Comparison of ENCODE assay signal across 25 cellular contexts in the genomic region with DNA sequence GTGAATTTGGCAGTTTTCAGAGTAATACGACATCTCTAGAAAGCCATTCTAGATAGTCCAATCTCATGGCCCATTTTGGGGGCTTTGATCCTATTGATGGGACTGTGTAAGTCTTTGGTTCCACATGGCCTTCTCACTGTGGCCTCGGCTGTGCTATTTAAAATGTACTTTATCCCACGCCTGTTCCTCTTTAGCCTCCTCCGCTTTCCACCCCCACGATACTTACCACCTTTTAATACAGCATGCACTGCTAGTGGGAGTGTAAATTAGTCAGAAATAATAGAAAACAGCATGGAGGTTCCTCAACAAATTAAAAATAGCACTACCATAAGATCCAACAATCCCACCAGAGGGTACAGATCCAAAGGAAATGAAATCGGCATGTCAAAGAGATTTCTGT. TPM values are rescaled to one million over a fixed set of nuclear protein-coding genes. Genes with fewer than 3 reads are reported as not detected.
DNase-seq lines count a peak whose midpoint lies in the region; ATAC-seq and TF ChIP-seq lines count a peak whose summit lies in the region.
"Had no signal": no experiment of that assay in that cellular context is flagged by ENCODE, and none has a peak within 500 bp of the region (broad histone marks: within the 10 kb centered on the region; RNA-seq: fewer than 3 reads in every experiment).

No MANE protein-coding gene starts in this region.

- ATAC-seq in upper lobe of right lung (peak; percentile 46), GM19452 (IDR thresholded peaks at IDR 0.05; ENCODE audit: unreplicated experiment) (no peak)
- ATAC-seq: GM12878 had no signal

- no peaks in the 10 kb centered on the region for H3K36me3 Mint-ChIP-seq in CD14-positive monocyte
- H3K36me3 Mint-ChIP-seq: CD4-positive, alpha-beta memory T cell; CD4-positive, CD25-positive, alpha-beta regulatory T cell; CD8-positive, alpha-beta memory T cell had no signal

- intact Hi-C loops in head of caudate nucleus (cut with DNase I), result no loop called here
- intact Hi-C loops in upper lobe of right lung (cut with DNase I), result no loop called here
- intact Hi-C loops in CD14-positive monocyte (cut with micrococcal nuclease), result no loop called here

- H3K27ac ChIP-seq in HEK293 (ENCODE audit: extremely low read depth, low read depth, low read length), result no peak overlapping the region
- H3K27ac ChIP-seq in upper lobe of right lung, result no peak overlapping the region
- H3K27ac ChIP-seq: 22Rv1, A549, BLaER1 had no signal

- H3K9me3 ChIP-seq in HEK293 (ENCODE audit: control insufficient read depth, insufficient read depth, low read depth, low read length), result no peaks in the 10 kb centered on the region; the same call in 1 of the 2 replicates
- no peaks in the 10 kb centered on the region for H3K9me3 ChIP-seq in upper lobe of right lung
- H3K9me3 ChIP-seq: A549, BE2C, BLaER1 had no signal

- peak; percentile 31 for DNase-seq in Ammon's horn (ENCODE audit: low spot score)
- peak in 32 of 42 donors; percentile 4 to 79 (median 48) for DNase-seq in head of caudate nucleus
- DNase-seq in upper lobe of right lung, result no peak
- no peak for DNase-seq in SKM-1 treated with dmso at 0.1 percent for 144 hours (lab: John Stamatoyannopoulos, UW; ENCODE audit: unreplicated experiment)
- DNase-seq in CD14-positive monocyte (ENCODE audit: low spot score), result no peak
- DNase-seq: AML-193; BE2C; C1 segment of cervical spinal cord; CD4-positive, alpha-beta memory T cell; CD4-positive, CD25-positive, alpha-beta regulatory T cell; CD8-positive, alpha-beta memory T cell; COR-L47; DMS 273 treated with DMSO at 0.1 percent for 48 hours; DMS153; DMS53; DMS79; DND-41; EL; GDM1 had no signal

- no peaks in the 10 kb centered on the region for H3K36me3 ChIP-seq in HEK293 (ENCODE audit: control insufficient read depth in 2 of 2, insufficient read depth in 1 of 2, low read length in 2 of 2)
- H3K36me3 ChIP-seq in upper lobe of right lung, result no peaks in the 10 kb centered on the region
- H3K36me3 ChIP-seq: BE2C, BLaER1 had no signal

- peaks cover 18% of the 10 kb centered on the region for H3K4me1 Mint-ChIP-seq in CD14-positive monocyte
- H3K4me1 Mint-ChIP-seq: CD4-positive, alpha-beta memory T cell; CD4-positive, CD25-positive, alpha-beta regulatory T cell; CD8-positive, alpha-beta memory T cell had no signal

- no peak overlapping the region for H3K4me3 Mint-ChIP-seq in CD14-positive monocyte
- H3K4me3 Mint-ChIP-seq: CD4-positive, alpha-beta memory T cell; CD4-positive, CD25-positive, alpha-beta regulatory T cell; CD8-positive, alpha-beta memory T cell had no signal

- H3K4me3 ChIP-seq in HEK293 (ENCODE audit: low read depth, low read length) (no peak overlapping the region), upper lobe of right lung (no peak overlapping the region)
- H3K4me3 ChIP-seq: A549, BLaER1, GM12878 had no signal

- CTCF ChIA-PET in HEK293 (lab: Yijun Ruan, JAX), result interaction anchor here (1.0 to 1.4 kb wide), 2 partner anchors 33 to 777 kb away, joined by 3 to 6 read pairs; no protein-coding TSS in a partner anchor

- TF ChIP-seq CTCF in HEK293 (tag by site-specific recombination; IDR thresholded peaks at IDR 0.05), result no peak
- no peak for TF ChIP-seq CTCF in upper lobe of right lung (IDR thresholded peaks at IDR 0.05)
- TF ChIP-seq CTCF in CD14-positive monocyte (IDR thresholded peaks at IDR 0.05), result no peak

- peaks cover 10 to 35% (median 33%) of the 10 kb centered on the region in 3 donors for H3K27me3 Mint-ChIP-seq in CD14-positive monocyte (ENCODE audit: low read depth in 3 of 3)

- POLR2A ChIA-PET in HEK293 (lab: Yijun Ruan, JAX), result no interaction called here

- peaks cover 16% of the 10 kb centered on the region for H3K4me1 ChIP-seq in HEK293 (ENCODE audit: control insufficient read depth, insufficient read depth, low read length)
- no peaks in the 10 kb centered on the region for H3K4me1 ChIP-seq in upper lobe of right lung
- H3K4me1 ChIP-seq: BE2C had no signal

- peaks cover 9% of the 10 kb centered on the region for H3K27me3 ChIP-seq in upper lobe of right lung
- H3K27me3 ChIP-seq: BLaER1 had no signal

- no peak overlapping the region for H3K27ac Mint-ChIP-seq in CD14-positive monocyte
- H3K27ac Mint-ChIP-seq: CD4-positive, alpha-beta memory T cell; CD4-positive, CD25-positive, alpha-beta regulatory T cell; CD8-positive, alpha-beta memory T cell had no signal

- peaks cover 0 to 4% (median 0%) of the 10 kb centered on the region in 7 donors for H3K9me3 Mint-ChIP-seq in CD14-positive monocyte

TF ChIP-seq in HEK293, 187 proteins besides CTCF, POLR2A, EP300 and RAD21:
- TF ChIP-seq ZNF354C (tag by site-specific recombination; IDR thresholded peaks at IDR 0.05; ENCODE audit: borderline replicate concordance, low read depth) (no peak), ZFHX2 (tag by site-specific recombination; conservative IDR thresholded peaks at IDR 0.05) (peak; percentile 78), EGR2 (tag by site-specific recombination; IDR thresholded peaks at IDR 0.05; ENCODE audit: low read depth) (peak; percentile 80)
TF ChIP-seq in HEK293: peak in this region for 2.

RNA-seq across cellular contexts. Expression of gene CEBPG, which starts 28.3 kb away (rescaled TPM):
- total RNA-seq in upper lobe of right lung, result 32.3 TPM
- 10 to 100 TPM; 16.8 to 17.8 TPM for polyA plus RNA-seq in CD14-positive monocyte

RNA-seq across cellular contexts. Expression of gene CEBPA, which starts 42.8 kb away (rescaled TPM):
- 59.1 TPM for total RNA-seq in upper lobe of right lung
- polyA plus RNA-seq in CD14-positive monocyte, result 10 to 100 TPM; 17.9 to 47.5 TPM

Comparison
In these comparisons a context has a peak if more than half of its experiments do, and no peak if none do; other contexts are left out.
1. DNase-seq: peak in Ammon's horn (single experiment) and head of caudate nucleus (32 of 42); none in upper lobe of right lung (single experiment), SKM-1 treated with dmso at 0.1 percent for 144 hours (single experiment) and CD14-positive monocyte (single experiment).